In the genomic region with DNA sequence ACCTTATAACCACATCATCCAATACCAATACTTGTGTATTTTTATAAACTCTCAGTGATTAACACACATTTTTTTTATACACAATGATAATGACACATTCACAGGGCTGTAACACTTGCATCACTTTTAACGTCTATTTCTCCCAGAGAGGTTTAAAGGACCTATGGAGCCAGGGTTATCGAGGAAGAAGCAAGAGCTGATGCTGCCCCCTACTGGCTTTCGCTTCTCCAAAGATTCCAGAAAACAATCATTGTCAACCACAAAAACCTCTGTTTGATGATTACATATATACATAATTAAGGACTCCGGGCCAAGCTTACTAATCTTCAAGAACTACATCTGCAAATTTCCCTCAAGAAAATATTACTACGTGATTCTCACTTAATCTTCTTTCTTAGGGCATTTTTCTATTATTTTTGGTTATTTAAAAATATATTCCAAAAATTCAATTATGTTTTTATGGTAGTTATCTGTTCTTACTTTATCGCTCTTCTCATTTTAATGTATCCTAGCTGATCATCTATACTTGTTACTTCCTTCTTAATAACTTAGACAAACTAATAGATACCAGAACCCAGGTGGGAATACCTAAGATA, we compare ENCODE assay signal across 8 cellular contexts.
A peak's percentile ranks its signal among the peaks of the same experiment; 100 is the strongest.
DNase-seq lines count a peak whose midpoint lies in the region; ATAC-seq, FAIRE-seq and TF ChIP-seq lines count a peak whose summit lies in the region.

No MANE protein-coding gene starts in this region.

- H3K4me2 ChIP-seq in H1 (ENCODE audit: insufficient read depth in 1 of 2, low read depth in 2 of 2, low read length in 2 of 2): no peak overlapping the region

- no peak overlapping the region for H3K23ac ChIP-seq in H1 (ENCODE audit: insufficient read length)

- CTCF ChIA-PET in GM10248 (lab: Yijun Ruan, JAX) (interaction anchor here (1.2 to 2.3 kb wide), 10 partner anchors 9 to 375 kb away, joined by 3 to 7 read pairs (median 4); no protein-coding TSS in a partner anchor), H1 (lab: Charles Lee; ENCODE audit: partially characterized antibody) (interaction anchor here (0.7 to 6.0 kb wide), 16 partner anchors 10 to 474 kb away, joined by 3 to 61 read pairs (median 4); no protein-coding TSS in a partner anchor)

- no peaks in the 10 kb centered on the region for H3K79me2 ChIP-seq in H1 (ENCODE audit: control insufficient read depth in 1 of 2, insufficient read depth in 2 of 2, low read length in 2 of 2)

- H3K18ac ChIP-seq in H1 (ENCODE audit: extremely low read depth, low read length): no peak overlapping the region

- 40% methylated on average over 6 of the region's 6 CpGs; no CpG with 5 or more reads in 1 of the 2 experiments for WGBS in H1 (ENCODE audit: extremely low coverage in 1 of 2, insufficient coverage in 1 of 2, insufficient read length in 1 of 2, insufficient replicate concordance in 2 of 2, low coverage in 1 of 2, low lambda C conversion rate in 2 of 2, missing lambda C conversion rate in 1 of 2), 2 experiments

- H2BK120ac ChIP-seq in H1 (replicated peaks; ENCODE audit: low read depth, low read length): no peak overlapping the region

- H2BK5ac ChIP-seq in H1 (ENCODE audit: low read depth, low read length): no peak overlapping the region

- peak; percentile 44 for TF ChIP-seq CTCF in GM10248 (IDR thresholded peaks at IDR 0.05; ENCODE audit: control extremely low read depth, extremely low read depth, low read depth, missing control alignments)
- peak in 2 of 3 experiments; percentile 61 to 64; a peak in 3 of 4 replicates for TF ChIP-seq CTCF in H1 (IDR thresholded peaks at IDR 0.05; ENCODE audit: control extremely low read depth in 1 of 3, insufficient read depth in 1 of 3, low read depth in 1 of 3, low read length in 3 of 3)
- peak; percentile 74 for TF ChIP-seq CTCF in mesothelial cell of epicardium (IDR thresholded peaks at IDR 0.05; ENCODE audit: unreplicated experiment)

- no peak overlapping the region for H3K9ac ChIP-seq in H1 (replicated peaks in 1 of 4; ENCODE audit: extremely low read depth in 1 of 4, low read depth in 3 of 4, low read length in 3 of 4)

- no peak for TF ChIP-seq EP300 in H1 (IDR thresholded peaks at IDR 0.05; ENCODE audit: borderline replicate concordance in 1 of 2, low read depth in 2 of 2, low read length in 2 of 2)

- H3K4me1 ChIP-seq in H1 (replicated peaks in 1 of 4; ENCODE audit: control insufficient read depth in 3 of 4, insufficient read depth in 4 of 4, low read length in 3 of 4): peaks cover 0 to 4% (median 0%) of the 10 kb centered on the region in 4 experiments; a peak in 1 of 7 replicates

- no peak overlapping the region for H2AFZ ChIP-seq in H1 (ENCODE audit: low read length)

- H3K36me3 ChIP-seq in H1 (ENCODE audit: control insufficient read depth in 2 of 4, insufficient read depth in 4 of 4, low read length in 3 of 4): no peaks in the 10 kb centered on the region

- TF ChIP-seq RAD21 in H1 (IDR thresholded peaks at IDR 0.05 in 1 of 2, conservative IDR thresholded peaks at IDR 0.05 in 1 of 2; ENCODE audit: low read depth in 2 of 2, low read length in 2 of 2): peak; percentile 78 to 83

- H4K91ac ChIP-seq in H1 (replicated peaks; ENCODE audit: insufficient read length, low read length): no peak overlapping the region

- no peak overlapping the region for H3K27ac ChIP-seq in H1 (ENCODE audit: low read depth, low read length)

- FAIRE-seq in H1 (lab: Jason Lieb, UNC): peak; percentile 60

- H4K5ac ChIP-seq in H1 (ENCODE audit: insufficient read length, low read depth, low read length): no peak overlapping the region

- no peaks in the 10 kb centered on the region for H3K9me3 Mint-ChIP-seq in mesothelial cell of epicardium

- H2BK12ac ChIP-seq in H1 (ENCODE audit: low read depth, low read length): no peak overlapping the region

- H3K9me3 ChIP-seq in H1 (ENCODE audit: insufficient read depth in 2 of 2, low read depth in 1 of 2, low read length in 1 of 2): no peaks in the 10 kb centered on the region

- H3K27ac Mint-ChIP-seq in mesothelial cell of epicardium: no peak overlapping the region

- no peak overlapping the region for H3K4me3 ChIP-seq in H1 (ENCODE audit: extremely low read depth in 1 of 4, insufficient read depth in 2 of 4, low read depth in 3 of 4, low read length in 4 of 4)

- no peak overlapping the region for H3K4ac ChIP-seq in H1 (replicated peaks; ENCODE audit: insufficient read length, low read depth, low read length)

- H3K14ac ChIP-seq in H1 (ENCODE audit: insufficient read length): no peak overlapping the region

- H2BK15ac ChIP-seq in H1 (ENCODE audit: low read length): no peak overlapping the region

- no peak for ATAC-seq in GM21447 (IDR thresholded peaks at IDR 0.05; ENCODE audit: unreplicated experiment)

- peak; percentile 35 for DNase-seq in AG08396 (ENCODE audit: low spot score)
- peak; percentile 21 for DNase-seq in GM10248 (ENCODE audit: extremely low spot score)
- DNase-seq in NCI-H1092 treated with DMSO at 0.1 percent for 48 hours (lab: John Stamatoyannopoulos, UW): peak; percentile 83
- DNase-seq in SHP77 treated with DMSO at 0.1 percent for 48 hours (lab: John Stamatoyannopoulos, UW): peak; percentile 58
- peak in 1 of 2 experiments; percentile 80 for DNase-seq in H1 (ENCODE audit: low read depth in 1 of 2, low spot score in 2 of 2)
- DNase-seq in mesothelial cell of epicardium (ENCODE audit: low spot score in 2 of 2, unreplicated experiment in 2 of 2): peak; percentile 21 to 71
- DNase-seq in ureter (ENCODE audit: low spot score): peak; percentile 66

- H3K27me3 Mint-ChIP-seq in mesothelial cell of epicardium (ENCODE audit: low read depth): peaks cover 12% of the 10 kb centered on the region

- H3K23me2 ChIP-seq in H1 (ENCODE audit: low read depth, low read length): no peaks in the 10 kb centered on the region; the same call in 1 of the 2 replicates

- no peak overlapping the region for H3K4me3 Mint-ChIP-seq in mesothelial cell of epicardium

- no peak for TF ChIP-seq POLR2A in H1 (IDR thresholded peaks at IDR 0.05; ENCODE audit: control extremely low read depth in 1 of 2, low read depth in 2 of 2, low read length in 2 of 2)

- POLR2A ChIA-PET in GM10248 (lab: Yijun Ruan, JAX): no interaction called here
- POLR2A ChIA-PET in H1 (lab: Charles Lee; ENCODE audit: partially characterized antibody): interaction anchor here (1.1 kb wide), 1 partner anchor 10 kb away, joined by 3 read pairs; no protein-coding TSS in a partner anchor

- no peak overlapping the region for H4K8ac ChIP-seq in H1 (ENCODE audit: extremely low read depth, insufficient read depth, low read length)

- no peak overlapping the region for H2AK5ac ChIP-seq in H1 (ENCODE audit: low read depth, low read length)

- no peak overlapping the region for H3K56ac ChIP-seq in H1 (replicated peaks; ENCODE audit: insufficient read length, low read depth, low read length)

- H3K4me1 Mint-ChIP-seq in mesothelial cell of epicardium: no peaks in the 10 kb centered on the region

- no peak overlapping the region for H2BK20ac ChIP-seq in H1 (ENCODE audit: low read length)

- no peaks in the 10 kb centered on the region for H3K79me1 ChIP-seq in H1 (ENCODE audit: low read depth, low read length)

- no peaks in the 10 kb centered on the region for H4K20me1 ChIP-seq in H1 (replicated peaks in 1 of 2; ENCODE audit: control insufficient read depth in 1 of 2, insufficient read depth in 2 of 2, low read length in 2 of 2)

- no peaks in the 10 kb centered on the region for H3K36me3 Mint-ChIP-seq in mesothelial cell of epicardium

- no peaks in the 10 kb centered on the region for H3K27me3 ChIP-seq in H1 (replicated peaks in 1 of 4; ENCODE audit: control insufficient read depth in 3 of 4, extremely low read depth in 1 of 4, insufficient read depth in 3 of 4, low read length in 3 of 4)

TF ChIP-seq in H1, 55 proteins besides CTCF, POLR2A, EP300 and RAD21:
- no peak for TF ChIP-seq BRCA1 (IDR thresholded peaks at IDR 0.05; ENCODE audit: low read depth, low read length)
- TF ChIP-seq SAP30 (IDR thresholded peaks at IDR 0.05; ENCODE audit: insufficient read depth, insufficient replicate concordance, low read length): no peak
- TF ChIP-seq, protein P1, sequence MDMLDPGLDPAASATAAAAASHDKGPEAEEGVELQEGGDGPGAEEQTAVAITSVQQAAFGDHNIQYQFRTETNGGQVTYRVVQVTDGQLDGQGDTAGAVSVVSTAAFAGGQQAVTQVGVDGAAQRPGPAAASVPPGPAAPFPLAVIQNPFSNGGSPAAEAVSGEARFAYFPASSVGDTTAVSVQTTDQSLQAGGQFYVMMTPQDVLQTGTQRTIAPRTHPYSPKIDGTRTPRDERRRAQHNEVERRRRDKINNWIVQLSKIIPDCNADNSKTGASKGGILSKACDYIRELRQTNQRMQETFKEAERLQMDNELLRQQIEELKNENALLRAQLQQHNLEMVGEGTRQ (IDR thresholded peaks at IDR 0.05; ENCODE audit: low read length): no peak
- 0 out of 2 replicates have a peak, but pooled peaks have one; percentile 52 for TF ChIP-seq CEBPB (IDR thresholded peaks at IDR 0.05; ENCODE audit: low read depth, low read length)
- TF ChIP-seq, protein P2, sequence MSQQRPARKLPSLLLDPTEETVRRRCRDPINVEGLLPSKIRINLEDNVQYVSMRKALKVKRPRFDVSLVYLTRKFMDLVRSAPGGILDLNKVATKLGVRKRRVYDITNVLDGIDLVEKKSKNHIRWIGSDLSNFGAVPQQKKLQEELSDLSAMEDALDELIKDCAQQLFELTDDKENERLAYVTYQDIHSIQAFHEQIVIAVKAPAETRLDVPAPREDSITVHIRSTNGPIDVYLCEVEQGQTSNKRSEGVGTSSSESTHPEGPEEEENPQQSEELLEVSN (IDR thresholded peaks at IDR 0.05): no peak
- TF ChIP-seq SP1 (IDR thresholded peaks at IDR 0.05; ENCODE audit: low read depth, low read length): no peak
